Comparison of ENCODE assay signal across 9 cellular contexts in the genomic region with DNA sequence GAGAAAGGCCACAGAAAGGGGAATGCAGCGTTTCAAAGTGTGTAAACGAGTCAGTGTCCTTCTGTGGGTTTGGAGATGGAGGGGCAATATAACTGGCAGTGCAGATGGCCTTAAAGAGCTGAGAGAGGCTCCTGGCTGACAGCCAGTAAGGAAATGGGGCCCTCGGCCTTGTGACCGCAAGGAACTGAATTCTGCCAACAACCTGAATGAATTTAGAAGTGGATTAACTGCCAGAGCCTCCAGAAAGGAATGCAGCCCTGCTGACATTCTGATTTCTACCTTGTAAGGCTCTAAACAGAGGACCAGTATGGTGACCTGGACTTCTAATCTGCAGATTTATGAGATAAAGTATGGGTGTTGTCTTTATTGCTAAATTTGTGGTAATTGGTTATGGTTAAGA. TPM values are rescaled to one million over a fixed set of nuclear protein-coding genes. Genes with fewer than 3 reads are reported as not detected.
DNase-seq lines count a peak whose midpoint lies in the region; ATAC-seq and TF ChIP-seq lines count a peak whose summit lies in the region.
"Had no signal": no experiment of that assay in that cellular context is flagged by ENCODE, and none has a peak within 500 bp of the region (broad histone marks: within the 10 kb centered on the region; RNA-seq: fewer than 3 reads in every experiment).

No MANE protein-coding gene starts in this region.

- WGBS in lower leg skin, 2 donors, result 26 to 42% methylated on average over 4 of the region's 4 CpGs

- DNase-seq in MV-4-11 (lab: John Stamatoyannopoulos, UW) (peak; percentile 95), dermis blood vessel endothelial cell (peak; percentile 60), retinal pigment epithelial cell (ENCODE audit: low read depth) (peak; percentile 88), globus pallidus (ENCODE audit: low spot score) (no peak), lower leg skin (ENCODE audit: low spot score in 2 of 2) (no peak), NCI-H2196 treated with DMSO at 0.1 percent for 48 hours (lab: John Stamatoyannopoulos, UW; ENCODE audit: unreplicated experiment) (no peak)
- DNase-seq: activated naive CD8-positive, alpha-beta T cell treated with anti-CD3 and anti-CD28 coated beads, Interleukin-2, amount 10 ng/mL, durations not matched to agents 7 days and 5 days had no signal

- TF ChIP-seq CTCF in retinal pigment epithelial cell (conservative IDR thresholded peaks at IDR 0.05; ENCODE audit: low read depth, low read length), result no peak
- no peak for TF ChIP-seq CTCF in lower leg skin (IDR thresholded peaks at IDR 0.05)

- peak; percentile 47 for ATAC-seq in GM19351 (IDR thresholded peaks at IDR 0.05; ENCODE audit: unreplicated experiment)
- no peak for ATAC-seq in GM21528 (IDR thresholded peaks at IDR 0.05; ENCODE audit: low FRiP score, unreplicated experiment)

- H3K4me3 ChIP-seq in retinal pigment epithelial cell (ENCODE audit: low read length) (no peak overlapping the region), lower leg skin (ENCODE audit: low read depth, poor library complexity, severe bottlenecking) (no peak overlapping the region)

- TF ChIP-seq POLR2A in lower leg skin (IDR thresholded peaks at IDR 0.05), result no peak

- intact Hi-C loops in lower leg skin (cut with DNase I; ENCODE audit: low total_unique reads), result no loop called here

RNA-seq across cellular contexts. Expression of a gene that starts 17.5 kb away (rescaled TPM):
- 24.9 and 39.0 TPM in 2 replicates for total RNA-seq in dermis blood vessel endothelial cell
- 1 to 10 TPM; 2.2 to 7.3 (median 2.4) TPM for total RNA-seq in lower leg skin

Comparison
In these comparisons a context has a peak if more than half of its experiments do, and no peak if none do; other contexts are left out.
1. DNase-seq: peak in MV-4-11 (single experiment), dermis blood vessel endothelial cell (single experiment) and retinal pigment epithelial cell (single experiment); none in globus pallidus (single experiment), lower leg skin (0 of 2) and NCI-H2196 treated with DMSO at 0.1 percent for 48 hours (single experiment).